Comparison of ENCODE assay signal across 2 cellular contexts in genomic region chr15:85298366-85298765, GRCh38.
TF ChIP-seq lines count a peak whose summit lies in the region.

No MANE protein-coding gene starts in this region.

TF ChIP-seq in HepG2, 621 proteins besides CTCF, POLR2A, EP300 and RAD21 (continued from another document):
- TF ChIP-seq NR0B2 (CRISPR knock-in tag; IDR thresholded peaks at IDR 0.05) (no peak), RARA (CRISPR knock-in tag; IDR thresholded peaks at IDR 0.05) (0 out of 2 replicates have a peak, but pooled peaks have one; percentile 14), NR2C2 (CRISPR knock-in tag; IDR thresholded peaks at IDR 0.05; ENCODE audit: borderline replicate concordance) (peak; percentile 36; the same call in 1 of the 2 replicates), SOX6 (IDR thresholded peaks at IDR 0.05) (no peak), SOX6 (CRISPR knock-in tag; IDR thresholded peaks at IDR 0.05) (peak; percentile 40; the same call in 1 of the 2 replicates)

TF ChIP-seq in HEK293, 187 proteins besides CTCF, POLR2A, EP300 and RAD21 (continued from another document):
- no peak for TF ChIP-seq ZBTB26 (tag by site-specific recombination; optimal IDR thresholded peaks at IDR 0.05)
